Comparison of ENCODE assay signal across 2 cellular contexts in genomic region chr12:50018968-50019367, GRCh38.
TF ChIP-seq lines count a peak whose summit lies in the region.

No MANE protein-coding gene starts in this region.

TF ChIP-seq in HEK293, 187 proteins besides CTCF, POLR2A, EP300 and RAD21:
- TF ChIP-seq FEZF1 (tag by site-specific recombination; IDR thresholded peaks at IDR 0.05) (no peak), ZNF707 (tag by site-specific recombination; IDR thresholded peaks at IDR 0.05) (no peak), SP2 (tag by site-specific recombination; IDR thresholded peaks at IDR 0.05) (no peak), GFI1B (tag by site-specific recombination; IDR thresholded peaks at IDR 0.05) (no peak), GLIS1 (tag by site-specific recombination; IDR thresholded peaks at IDR 0.05) (0 out of 2 replicates have a peak, but pooled peaks have one; percentile 2), OSR2 (tag by site-specific recombination; IDR thresholded peaks at IDR 0.05) (no peak), ZSCAN23 (tag by site-specific recombination; IDR thresholded peaks at IDR 0.05) (no peak), SP7 (tag by site-specific recombination; IDR thresholded peaks at IDR 0.05) (0 out of 2 replicates have a peak, but pooled peaks have one; percentile 29), SALL2 (tag by site-specific recombination; IDR thresholded peaks at IDR 0.05; ENCODE audit: borderline replicate concordance) (no peak), ZBTB48 (tag by site-specific recombination; IDR thresholded peaks at IDR 0.05) (no peak), ZNF624 (tag by site-specific recombination; IDR thresholded peaks at IDR 0.05) (no peak), ZNF600 (tag by site-specific recombination; IDR thresholded peaks at IDR 0.05) (0 out of 2 replicates have a peak, but pooled peaks have one; percentile 32), ZNF544 (tag by site-specific recombination; IDR thresholded peaks at IDR 0.05) (no peak), ZNF214 (tag by site-specific recombination; IDR thresholded peaks at IDR 0.05; ENCODE audit: borderline replicate concordance) (no peak), ZNF148 (tag by site-specific recombination; IDR thresholded peaks at IDR 0.05; ENCODE audit: borderline replicate concordance) (no peak), ZNF571 (tag by site-specific recombination; IDR thresholded peaks at IDR 0.05) (no peak), ZNF585B (tag by site-specific recombination; IDR thresholded peaks at IDR 0.05) (no peak), GLI4 (tag by site-specific recombination; IDR thresholded peaks at IDR 0.05) (no peak), ZNF416 (tag by site-specific recombination; IDR thresholded peaks at IDR 0.05) (no peak), ZNF146 (tag by site-specific recombination; IDR thresholded peaks at IDR 0.05) (no peak), ZFHX2 (tag by site-specific recombination; conservative IDR thresholded peaks at IDR 0.05) (no peak)
- TF ChIP-seq, protein P1, sequence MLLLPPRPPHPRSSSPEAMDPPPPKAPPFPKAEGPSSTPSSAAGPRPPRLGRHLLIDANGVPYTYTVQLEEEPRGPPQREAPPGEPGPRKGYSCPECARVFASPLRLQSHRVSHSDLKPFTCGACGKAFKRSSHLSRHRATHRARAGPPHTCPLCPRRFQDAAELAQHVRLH (tag by site-specific recombination; IDR thresholded peaks at IDR 0.05): no peak; the same call in 1 of the 2 replicates
- TF ChIP-seq, protein P2, sequence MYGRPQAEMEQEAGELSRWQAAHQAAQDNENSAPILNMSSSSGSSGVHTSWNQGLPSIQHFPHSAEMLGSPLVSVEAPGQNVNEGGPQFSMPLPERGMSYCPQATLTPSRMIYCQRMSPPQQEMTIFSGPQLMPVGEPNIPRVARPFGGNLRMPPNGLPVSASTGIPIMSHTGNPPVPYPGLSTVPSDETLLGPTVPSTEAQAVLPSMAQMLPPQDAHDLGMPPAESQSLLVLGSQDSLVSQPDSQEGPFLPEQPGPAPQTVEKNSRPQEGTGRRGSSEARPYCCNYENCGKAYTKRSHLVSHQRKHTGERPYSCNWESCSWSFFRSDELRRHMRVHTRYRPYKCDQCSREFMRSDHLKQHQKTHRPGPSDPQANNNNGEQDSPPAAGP (tag by site-specific recombination; IDR thresholded peaks at IDR 0.05): no peak
- TF ChIP-seq, protein P3, sequence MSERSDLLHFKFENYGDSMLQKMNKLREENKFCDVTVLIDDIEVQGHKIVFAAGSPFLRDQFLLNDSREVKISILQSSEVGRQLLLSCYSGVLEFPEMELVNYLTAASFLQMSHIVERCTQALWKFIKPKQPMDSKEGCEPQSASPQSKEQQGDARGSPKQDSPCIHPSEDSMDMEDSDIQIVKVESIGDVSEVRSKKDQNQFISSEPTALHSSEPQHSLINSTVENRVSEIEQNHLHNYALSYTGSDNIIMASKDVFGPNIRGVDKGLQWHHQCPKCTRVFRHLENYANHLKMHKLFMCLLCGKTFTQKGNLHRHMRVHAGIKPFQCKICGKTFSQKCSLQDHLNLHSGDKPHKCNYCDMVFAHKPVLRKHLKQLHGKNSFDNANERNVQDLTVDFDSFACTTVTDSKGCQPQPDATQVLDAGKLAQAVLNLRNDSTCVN (tag by site-specific recombination; optimal IDR thresholded peaks at IDR 0.05): no peak
TF ChIP-seq in HEK293: peak in this region for 3.

TF ChIP-seq in K562, 482 proteins besides CTCF, POLR2A, EP300 and RAD21 (continues in another document):
- TF ChIP-seq DPF2 (IDR thresholded peaks at IDR 0.05) (0 out of 2 replicates have a peak, but pooled peaks have one; percentile 42), CREB1 (IDR thresholded peaks at IDR 0.05) (no peak), CREB1 (CRISPR knock-in tag; IDR thresholded peaks at IDR 0.05) (no peak), ZNF347 (CRISPR knock-in tag; IDR thresholded peaks at IDR 0.05; ENCODE audit: low read depth) (no peak), GTF2F1 (IDR thresholded peaks at IDR 0.05; ENCODE audit: low read depth, low read length) (no peak), SMARCE1 (IDR thresholded peaks at IDR 0.05) (0 out of 2 replicates have a peak, but pooled peaks have one; percentile 29), ZFX (CRISPR knock-in tag; IDR thresholded peaks at IDR 0.05) (no peak), ZNF696 (CRISPR knock-in tag; conservative IDR thresholded peaks at IDR 0.05) (no peak), U2AF1 (optimal IDR thresholded peaks at IDR 0.05; ENCODE audit: low read depth, low read length) (no peak), ZNF140 (CRISPR knock-in tag; IDR thresholded peaks at IDR 0.05) (no peak), MXI1 (IDR thresholded peaks at IDR 0.05; ENCODE audit: low read depth, low read length) (no peak), RBM14 (IDR thresholded peaks at IDR 0.05; ENCODE audit: borderline replicate concordance, insufficient read depth, low read depth, low read length) (no peak), DIDO1 (tag; IDR thresholded peaks at IDR 0.05; ENCODE audit: low read depth) (no peak), ARID3A (IDR thresholded peaks at IDR 0.05; ENCODE audit: borderline replicate concordance, low read depth, low read length) (no peak), FOXK2 (conservative IDR thresholded peaks at IDR 0.05 in 1 of 2, IDR thresholded peaks at IDR 0.05 in 1 of 2; ENCODE audit: low read depth in 2 of 2) (peak in 1 of 2 experiments; percentile 57; a peak in 2 of 4 replicates), BCL6 (CRISPR knock-in tag; IDR thresholded peaks at IDR 0.05) (no peak), MTA3 (IDR thresholded peaks at IDR 0.05; ENCODE audit: borderline replicate concordance) (no peak), FOXA3 (CRISPR knock-in tag; conservative IDR thresholded peaks at IDR 0.05 in 1 of 2, IDR thresholded peaks at IDR 0.05 in 1 of 2) (peak; percentile 73 to 92), MEIS2 (IDR thresholded peaks at IDR 0.05; ENCODE audit: partially characterized antibody) (peak; percentile 89), E2F6 (IDR thresholded peaks at IDR 0.05; ENCODE audit: borderline replicate concordance in 1 of 2, extremely low read depth in 1 of 2, insufficient read depth in 1 of 2, insufficient read length in 1 of 2, low read depth in 1 of 2, low read length in 1 of 2, poor library complexity in 1 of 2, severe bottlenecking in 1 of 2) (no peak), SMARCA4 (IDR thresholded peaks at IDR 0.05) (peak; percentile 50; the same call in 1 of the 2 replicates), TCF3 (CRISPR knock-in tag; IDR thresholded peaks at IDR 0.05) (peak; percentile 35; the same call in 1 of the 2 replicates), SMARCA5 (IDR thresholded peaks at IDR 0.05) (0 out of 2 replicates have a peak, but pooled peaks have one; percentile 13), THAP7 (CRISPR knock-in tag; IDR thresholded peaks at IDR 0.05) (no peak), EHMT2 (IDR thresholded peaks at IDR 0.05) (peak; percentile 37; the same call in 1 of the 2 replicates), ZNF316 (IDR thresholded peaks at IDR 0.05) (peak; percentile 23; the same call in 1 of the 2 replicates), ADNP (tag; IDR thresholded peaks at IDR 0.05) (no peak), PHF8 (IDR thresholded peaks at IDR 0.05; ENCODE audit: borderline replicate concordance, low read length) (no peak), MAFF (IDR thresholded peaks at IDR 0.05; ENCODE audit: low read length) (no peak), SOX6 (IDR thresholded peaks at IDR 0.05) (0 out of 2 replicates have a peak, but pooled peaks have one; percentile 11), CHCHD3 (CRISPR knock-in tag; IDR thresholded peaks at IDR 0.05) (no peak), KDM1A (IDR thresholded peaks at IDR 0.05) (peak in 1 of 2 experiments; percentile 26; a peak in 1 of 4 replicates), ZNF124 (CRISPR knock-in tag; IDR thresholded peaks at IDR 0.05) (no peak)
- TF ChIP-seq, protein P4, sequence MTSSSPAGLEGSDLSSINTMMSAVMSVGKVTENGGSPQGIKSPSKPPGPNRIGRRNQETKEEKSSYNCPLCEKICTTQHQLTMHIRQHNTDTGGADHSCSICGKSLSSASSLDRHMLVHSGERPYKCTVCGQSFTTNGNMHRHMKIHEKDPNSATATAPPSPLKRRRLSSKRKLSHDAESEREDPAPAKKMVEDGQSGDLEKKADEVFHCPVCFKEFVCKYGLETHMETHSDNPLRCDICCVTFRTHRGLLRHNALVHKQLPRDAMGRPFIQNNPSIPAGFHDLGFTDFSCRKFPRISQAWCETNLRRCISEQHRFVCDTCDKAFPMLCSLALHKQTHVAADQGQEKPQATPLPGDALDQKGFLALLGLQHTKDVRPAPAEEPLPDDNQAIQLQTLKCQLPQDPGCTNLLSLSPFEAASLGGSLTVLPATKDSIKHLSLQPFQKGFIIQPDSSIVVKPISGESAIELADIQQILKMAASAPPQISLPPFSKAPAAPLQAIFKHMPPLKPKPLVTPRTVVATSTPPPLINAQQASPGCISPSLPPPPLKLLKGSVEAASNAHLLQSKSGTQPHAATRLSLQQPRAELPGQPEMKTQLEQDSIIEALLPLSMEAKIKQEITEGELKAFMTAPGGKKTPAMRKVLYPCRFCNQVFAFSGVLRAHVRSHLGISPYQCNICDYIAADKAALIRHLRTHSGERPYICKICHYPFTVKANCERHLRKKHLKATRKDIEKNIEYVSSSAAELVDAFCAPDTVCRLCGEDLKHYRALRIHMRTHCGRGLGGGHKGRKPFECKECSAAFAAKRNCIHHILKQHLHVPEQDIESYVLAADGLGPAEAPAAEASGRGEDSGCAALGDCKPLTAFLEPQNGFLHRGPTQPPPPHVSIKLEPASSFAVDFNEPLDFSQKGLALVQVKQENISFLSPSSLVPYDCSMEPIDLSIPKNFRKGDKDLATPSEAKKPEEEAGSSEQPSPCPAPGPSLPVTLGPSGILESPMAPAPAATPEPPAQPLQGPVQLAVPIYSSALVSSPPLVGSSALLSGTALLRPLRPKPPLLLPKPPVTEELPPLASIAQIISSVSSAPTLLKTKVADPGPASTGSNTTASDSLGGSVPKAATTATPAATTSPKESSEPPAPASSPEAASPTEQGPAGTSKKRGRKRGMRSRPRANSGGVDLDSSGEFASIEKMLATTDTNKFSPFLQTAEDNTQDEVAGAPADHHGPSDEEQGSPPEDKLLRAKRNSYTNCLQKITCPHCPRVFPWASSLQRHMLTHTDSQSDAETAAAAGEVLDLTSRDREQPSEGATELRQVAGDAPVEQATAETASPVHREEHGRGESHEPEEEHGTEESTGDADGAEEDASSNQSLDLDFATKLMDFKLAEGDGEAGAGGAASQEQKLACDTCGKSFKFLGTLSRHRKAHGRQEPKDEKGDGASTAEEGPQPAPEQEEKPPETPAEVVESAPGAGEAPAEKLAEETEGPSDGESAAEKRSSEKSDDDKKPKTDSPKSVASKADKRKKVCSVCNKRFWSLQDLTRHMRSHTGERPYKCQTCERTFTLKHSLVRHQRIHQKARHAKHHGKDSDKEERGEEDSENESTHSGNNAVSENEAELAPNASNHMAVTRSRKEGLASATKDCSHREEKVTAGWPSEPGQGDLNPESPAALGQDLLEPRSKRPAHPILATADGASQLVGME (CRISPR knock-in tag; IDR thresholded peaks at IDR 0.05): no peak
- TF ChIP-seq, protein P5, sequence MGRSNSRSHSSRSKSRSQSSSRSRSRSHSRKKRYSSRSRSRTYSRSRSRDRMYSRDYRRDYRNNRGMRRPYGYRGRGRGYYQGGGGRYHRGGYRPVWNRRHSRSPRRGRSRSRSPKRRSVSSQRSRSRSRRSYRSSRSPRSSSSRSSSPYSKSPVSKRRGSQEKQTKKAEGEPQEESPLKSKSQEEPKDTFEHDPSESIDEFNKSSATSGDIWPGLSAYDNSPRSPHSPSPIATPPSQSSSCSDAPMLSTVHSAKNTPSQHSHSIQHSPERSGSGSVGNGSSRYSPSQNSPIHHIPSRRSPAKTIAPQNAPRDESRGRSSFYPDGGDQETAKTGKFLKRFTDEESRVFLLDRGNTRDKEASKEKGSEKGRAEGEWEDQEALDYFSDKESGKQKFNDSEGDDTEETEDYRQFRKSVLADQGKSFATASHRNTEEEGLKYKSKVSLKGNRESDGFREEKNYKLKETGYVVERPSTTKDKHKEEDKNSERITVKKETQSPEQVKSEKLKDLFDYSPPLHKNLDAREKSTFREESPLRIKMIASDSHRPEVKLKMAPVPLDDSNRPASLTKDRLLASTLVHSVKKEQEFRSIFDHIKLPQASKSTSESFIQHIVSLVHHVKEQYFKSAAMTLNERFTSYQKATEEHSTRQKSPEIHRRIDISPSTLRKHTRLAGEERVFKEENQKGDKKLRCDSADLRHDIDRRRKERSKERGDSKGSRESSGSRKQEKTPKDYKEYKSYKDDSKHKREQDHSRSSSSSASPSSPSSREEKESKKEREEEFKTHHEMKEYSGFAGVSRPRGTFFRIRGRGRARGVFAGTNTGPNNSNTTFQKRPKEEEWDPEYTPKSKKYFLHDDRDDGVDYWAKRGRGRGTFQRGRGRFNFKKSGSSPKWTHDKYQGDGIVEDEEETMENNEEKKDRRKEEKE (IDR thresholded peaks at IDR 0.05; ENCODE audit: borderline replicate concordance in 1 of 2, control insufficient read depth in 1 of 2, low read depth in 2 of 2, low read length in 1 of 2): no peak
